Comparison of ENCODE assay signal across 35 cellular contexts in the genomic region with DNA sequence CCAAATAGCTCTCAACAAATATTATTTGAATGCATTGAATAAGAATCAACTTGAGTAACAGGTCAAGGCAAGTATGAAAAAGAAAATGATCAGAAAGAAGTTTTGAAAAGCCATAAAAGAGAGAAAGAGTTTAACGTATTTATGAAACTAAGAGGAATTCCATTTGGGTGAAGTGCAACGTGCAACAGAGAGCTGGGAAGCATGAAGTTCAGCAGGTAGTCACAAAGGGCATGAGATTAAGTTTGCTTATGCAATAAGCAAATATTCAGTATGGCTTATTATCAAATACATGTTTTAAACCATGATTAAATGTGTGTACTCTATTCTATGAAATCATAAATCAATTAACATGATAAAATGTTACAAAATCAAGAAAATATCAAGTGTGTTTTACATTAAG.
"Had no signal": no experiment of that assay in that cellular context is flagged by ENCODE, and none has a peak within 500 bp of the region (broad histone marks: within the 10 kb centered on the region; RNA-seq: fewer than 3 reads in every experiment).

No MANE protein-coding gene starts in this region.

- FAIRE-seq: astrocyte, bronchial epithelial cell had no signal

- H3K4me1 ChIP-seq: adrenal gland, ascending aorta, body of pancreas, breast epithelium had no signal

- ATAC-seq: activated naive CD4-positive, alpha-beta T cell treated with anti-CD3 and anti-CD28 coated beads, Interleukin-2, amount 50 U/mL, for 72 hours; activated naive CD8-positive, alpha-beta T cell treated with anti-CD3 and anti-CD28 coated beads, Interleukin-2, amount 50 U/mL, for 24 hours; activated T-cell treated with anti-CD3 and anti-CD28 coated beads, Interleukin-2, amount 50 U/mL, for 4 hours; activated T-cell treated with anti-CD3 and anti-CD28 coated beads, Interleukin-2, amount 50 U/mL, for 72 hours; activated T-helper 17 cell treated with anti-CD3 and anti-CD28 coated beads, Interleukin-2, amount 50 U/mL, for 72 hours; body of pancreas had no signal

- H3K27ac ChIP-seq: adrenal gland, ascending aorta, body of pancreas, brain microvascular endothelial cell, breast epithelium, cardiac muscle cell had no signal

- H3K4me3 ChIP-seq: adrenal gland, ascending aorta, body of pancreas, breast epithelium, cardiac muscle cell had no signal

- H3K27me3 ChIP-seq: adrenal gland, ascending aorta, body of pancreas, brain microvascular endothelial cell, breast epithelium, cardiac muscle cell had no signal

- DNase-seq: activated effector memory CD4-positive, alpha-beta T cell treated with anti-CD3 and anti-CD28 coated beads, Interleukin-2, amount 50 U/mL, for 16 hours; activated effector memory CD4-positive, alpha-beta T cell treated with Interleukin-2 at 50 U/mL for 16 hours; activated gamma-delta T cell; activated gamma-delta T cell treated with Interleukin-2 at 50 U/mL for 16 hours; activated naive CD4-positive, alpha-beta T cell; activated naive CD4-positive, alpha-beta T cell treated with anti-CD3 and anti-CD28 coated beads for 36 hours; activated naive CD4-positive, alpha-beta T cell treated with anti-CD3 and anti-CD28 coated beads, Interleukin-2, amount 10 ng/mL, durations not matched to agents 7 days and 5 days; activated naive CD4-positive, alpha-beta T cell treated with anti-CD3 and anti-CD28 coated beads, Interleukin-2, amount 50 U/mL, for 16 hours; activated naive CD4-positive, alpha-beta T cell treated with Interleukin-2 at 50 U/mL for 16 hours; activated naive CD8-positive, alpha-beta T cell treated with anti-CD3 and anti-CD28 coated beads for 36 hours; activated naive CD8-positive, alpha-beta T cell treated with anti-CD3 and anti-CD28 coated beads, Interleukin-2, amount 10 ng/mL, durations not matched to agents 7 days and 5 days; activated naive CD8-positive, alpha-beta T cell treated with anti-CD3 and anti-CD28 coated beads, Interleukin-2, amount 50 U/mL, for 24 hours; activated T-cell treated with anti-CD3 and anti-CD28 coated beads for 4 hours; activated T-cell treated with anti-CD3 and anti-CD28 coated beads, Interleukin-2, amount 50 U/mL, for 1 hour; activated T-cell treated with anti-CD3 and anti-CD28 coated beads, Interleukin-2, amount 50 U/mL, for 24 hours; activated T-cell treated with anti-CD3 and anti-CD28 coated beads, Interleukin-2, amount 50 U/mL, for 4 hours; activated T-cell treated with anti-CD3 and anti-CD28 coated beads, Interleukin-2, amount 50 U/mL, for 48 hours; activated T-cell treated with anti-CD3 and anti-CD28 coated beads, Interleukin-2, amount 50 U/mL, for 72 hours; adrenal gland; amniotic stem cell; amygdala; anterior cingulate cortex; aorta; body of pancreas; brain microvascular endothelial cell; caudate nucleus; central memory CD4-positive, alpha-beta T cell; cerebellar nuclear complex had no signal

- H3K9me3 ChIP-seq: adrenal gland, ascending aorta, body of pancreas, breast epithelium had no signal

- H3K36me3 ChIP-seq: adrenal gland, ascending aorta, brain microvascular endothelial cell, breast epithelium, cardiac muscle cell had no signal
